ENCODE assay signal across 1 cellular context in the genomic region with DNA sequence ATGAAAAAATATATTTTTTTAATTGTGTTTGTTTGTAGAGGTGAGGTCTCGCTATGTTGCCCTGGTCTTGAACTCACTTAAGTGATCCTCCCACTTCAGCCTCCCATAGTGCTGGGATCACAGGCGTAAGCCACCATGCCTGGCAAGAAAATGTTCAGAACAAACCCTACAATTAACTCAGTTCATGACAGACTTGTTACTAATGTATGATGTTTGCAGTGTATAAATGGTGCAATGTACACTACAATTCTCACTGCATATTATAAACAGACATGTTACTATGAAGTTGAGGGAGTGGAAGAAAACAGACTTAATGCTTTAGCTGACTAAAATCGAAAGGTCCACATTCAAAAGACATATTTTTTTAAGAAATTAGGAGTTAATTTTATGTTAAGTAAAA.
TF ChIP-seq lines count a peak whose summit lies in the region.

No MANE protein-coding gene starts in this region.

TF ChIP-seq in GM12878, 131 proteins besides CTCF, POLR2A, EP300 and RAD21 (continued from another document):
- TF ChIP-seq, protein P1, sequence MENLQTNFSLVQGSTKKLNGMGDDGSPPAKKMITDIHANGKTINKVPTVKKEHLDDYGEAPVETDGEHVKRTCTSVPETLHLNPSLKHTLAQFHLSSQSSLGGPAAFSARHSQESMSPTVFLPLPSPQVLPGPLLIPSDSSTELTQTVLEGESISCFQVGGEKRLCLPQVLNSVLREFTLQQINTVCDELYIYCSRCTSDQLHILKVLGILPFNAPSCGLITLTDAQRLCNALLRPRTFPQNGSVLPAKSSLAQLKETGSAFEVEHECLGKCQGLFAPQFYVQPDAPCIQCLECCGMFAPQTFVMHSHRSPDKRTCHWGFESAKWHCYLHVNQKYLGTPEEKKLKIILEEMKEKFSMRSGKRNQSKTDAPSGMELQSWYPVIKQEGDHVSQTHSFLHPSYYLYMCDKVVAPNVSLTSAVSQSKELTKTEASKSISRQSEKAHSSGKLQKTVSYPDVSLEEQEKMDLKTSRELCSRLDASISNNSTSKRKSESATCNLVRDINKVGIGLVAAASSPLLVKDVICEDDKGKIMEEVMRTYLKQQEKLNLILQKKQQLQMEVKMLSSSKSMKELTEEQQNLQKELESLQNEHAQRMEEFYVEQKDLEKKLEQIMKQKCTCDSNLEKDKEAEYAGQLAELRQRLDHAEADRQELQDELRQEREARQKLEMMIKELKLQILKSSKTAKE (IDR thresholded peaks at IDR 0.05; ENCODE audit: low read depth, poor library complexity, severe bottlenecking) = no peak
- TF ChIP-seq SP1 (IDR thresholded peaks at IDR 0.05; ENCODE audit: low read depth, low read length) (no peak), MTA2 (IDR thresholded peaks at IDR 0.05; ENCODE audit: low read depth) (no peak)
